In the genomic region with DNA sequence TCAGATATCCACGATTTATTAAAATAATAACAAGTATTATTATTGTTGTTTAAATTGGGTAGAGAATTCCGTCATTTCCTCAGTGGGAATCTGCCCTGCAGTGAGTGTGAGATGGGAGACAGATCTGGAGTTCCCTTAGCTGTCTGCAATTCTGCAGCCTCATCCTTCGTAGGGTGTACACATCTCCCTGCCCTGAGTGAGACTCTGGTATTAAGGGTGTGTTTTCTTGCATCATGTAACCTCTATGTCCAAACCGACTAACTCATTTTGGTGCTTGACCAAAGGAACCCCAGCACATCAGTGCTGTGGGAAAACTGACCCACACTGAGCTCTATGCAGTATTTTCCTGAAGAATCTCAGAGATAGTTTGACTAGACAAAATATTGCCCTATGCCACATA, we compare ENCODE assay signal across 26 cellular contexts.
"Had no signal": no experiment of that assay in that cellular context is flagged by ENCODE, and none has a peak within 500 bp of the region (broad histone marks: within the 10 kb centered on the region; RNA-seq: fewer than 3 reads in every experiment).

No MANE protein-coding gene starts in this region.

- DNase-seq: colonic mucosa; cortex of kidney; effector CD8-positive, alpha-beta T cell; effector memory CD8-positive, alpha-beta T cell; foreskin keratinocyte; heart left ventricle; hypothalamus; immature natural killer cell; kidney glomerular epithelial cell; left colon; left ventricle myocardium inferior; lower lobe of right lung; mesenchymal stem cell; mucosa of descending colon; naive B cell had no signal

- H3K4me1 Mint-ChIP-seq: immature natural killer cell, naive B cell had no signal

- FAIRE-seq: endometrium, frontal cortex, keratinocyte had no signal

- ATAC-seq: effector memory CD8-positive, alpha-beta T cell; foreskin keratinocyte; gastroesophageal sphincter; heart left ventricle; left colon; left lobe of liver; lower lobe of right lung; mucosa of descending colon had no signal

- H3K27ac Mint-ChIP-seq: dendritic cell treated with granulocyte-macrophage colony-stimulating factor and Interleukin-4, amounts not matched to agents 40 ng/mL and 50 ng/mL, for 4 days; effector memory CD8-positive, alpha-beta T cell; endodermal cell; immature natural killer cell; mesothelial cell of epicardium; naive B cell had no signal

- H3K27me3 ChIP-seq: colonic mucosa, esophagus muscularis mucosa, foreskin keratinocyte, gastroesophageal sphincter, hepatocyte had no signal

- H3K27ac ChIP-seq: colonic mucosa, epithelial cell of prostate, esophagus muscularis mucosa, foreskin keratinocyte, gastroesophageal sphincter, heart left ventricle, hepatocyte, left ventricle myocardium inferior, lower lobe of right lung had no signal

- H3K36me3 ChIP-seq: colonic mucosa, left ventricle myocardium inferior, lower lobe of right lung had no signal

- H3K4me3 Mint-ChIP-seq: dendritic cell treated with granulocyte-macrophage colony-stimulating factor and Interleukin-4, amounts not matched to agents 40 ng/mL and 50 ng/mL, for 4 days; effector memory CD8-positive, alpha-beta T cell; endodermal cell; immature natural killer cell; mesothelial cell of epicardium; naive B cell had no signal

- H3K27me3 Mint-ChIP-seq: dendritic cell treated with granulocyte-macrophage colony-stimulating factor and Interleukin-4, amounts not matched to agents 40 ng/mL and 50 ng/mL, for 4 days had no signal

- H3K4me2 ChIP-seq: hepatocyte had no signal

- H3K79me2 ChIP-seq: hepatocyte had no signal

- H3K4me1 ChIP-seq: colonic mucosa, foreskin keratinocyte, gastroesophageal sphincter had no signal

- H3K4me3 ChIP-seq: colonic mucosa, esophagus muscularis mucosa, gastroesophageal sphincter, heart left ventricle, hepatocyte, left ventricle myocardium inferior, lower lobe of right lung, mucosa of descending colon had no signal

- H3K9me3 ChIP-seq: colonic mucosa, esophagus muscularis mucosa, gastroesophageal sphincter, heart left ventricle, lower lobe of right lung, mucosa of descending colon had no signal

- H2AFZ ChIP-seq: hepatocyte had no signal

- H3K9me3 Mint-ChIP-seq: dendritic cell treated with granulocyte-macrophage colony-stimulating factor and Interleukin-4, amounts not matched to agents 40 ng/mL and 50 ng/mL, for 4 days; effector memory CD8-positive, alpha-beta T cell; endodermal cell; mesothelial cell of epicardium had no signal

- H3K36me3 Mint-ChIP-seq: immature natural killer cell, naive B cell had no signal
